1 cellular context compared by ENCODE assay signal in genomic region chr10:14536269-14536903, GRCh38.
TF ChIP-seq lines count a peak whose summit lies in the region.

No MANE protein-coding gene starts in this region.

TF ChIP-seq in IMR-90, 13 proteins besides CTCF, POLR2A, EP300 and RAD21 (continued from another document):
- TF ChIP-seq, protein P1, sequence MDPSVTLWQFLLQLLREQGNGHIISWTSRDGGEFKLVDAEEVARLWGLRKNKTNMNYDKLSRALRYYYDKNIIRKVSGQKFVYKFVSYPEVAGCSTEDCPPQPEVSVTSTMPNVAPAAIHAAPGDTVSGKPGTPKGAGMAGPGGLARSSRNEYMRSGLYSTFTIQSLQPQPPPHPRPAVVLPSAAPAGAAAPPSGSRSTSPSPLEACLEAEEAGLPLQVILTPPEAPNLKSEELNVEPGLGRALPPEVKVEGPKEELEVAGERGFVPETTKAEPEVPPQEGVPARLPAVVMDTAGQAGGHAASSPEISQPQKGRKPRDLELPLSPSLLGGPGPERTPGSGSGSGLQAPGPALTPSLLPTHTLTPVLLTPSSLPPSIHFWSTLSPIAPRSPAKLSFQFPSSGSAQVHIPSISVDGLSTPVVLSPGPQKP (IDR thresholded peaks at IDR 0.05; ENCODE audit: borderline replicate concordance, low read depth, low read length): no peak
- no peak for TF ChIP-seq BHLHE40 (IDR thresholded peaks at IDR 0.05; ENCODE audit: low read depth, low read length)
- TF ChIP-seq CEBPB (IDR thresholded peaks at IDR 0.05; ENCODE audit: low read depth, low read length): no peak
- no peak for TF ChIP-seq CHD1 (IDR thresholded peaks at IDR 0.05; ENCODE audit: low read depth, low read length)
TF ChIP-seq in IMR-90: peak in this region for 0.
